Comparison of ENCODE assay signal across 26 cellular contexts in the genomic region with DNA sequence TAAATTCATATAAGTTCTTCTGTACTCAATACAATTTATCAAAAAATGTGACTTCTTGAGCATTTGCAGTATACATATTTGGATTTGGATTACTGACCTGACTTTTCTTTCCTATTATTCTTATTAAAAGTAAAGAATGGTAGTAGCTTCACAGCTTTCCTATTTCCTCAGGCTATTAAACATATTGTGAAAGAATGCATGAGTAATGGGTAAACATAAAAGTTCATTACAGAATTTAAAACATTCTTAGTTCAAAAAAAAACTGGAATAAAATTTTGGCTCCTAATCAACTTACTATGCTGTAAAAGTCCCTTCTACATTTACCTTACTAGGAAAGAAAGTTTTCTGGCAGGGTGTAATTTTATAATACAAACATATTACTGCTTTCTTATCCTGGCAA. TPM values are rescaled to one million over a fixed set of nuclear protein-coding genes. Genes with fewer than 3 reads are reported as not detected.
DNase-seq lines count a peak whose midpoint lies in the region; TF ChIP-seq lines count a peak whose summit lies in the region.
"Had no signal": no experiment of that assay in that cellular context is flagged by ENCODE, and none has a peak within 500 bp of the region (broad histone marks: within the 10 kb centered on the region; RNA-seq: fewer than 3 reads in every experiment).

No MANE protein-coding gene starts in this region.

- peak overlapping the region; percentile 49 for H3K4me2 ChIP-seq in PC-9

- H3K4me1 Mint-ChIP-seq in osteocyte (ENCODE audit: unreplicated experiment) (peaks cover 11% of the 10 kb centered on the region), nephron progenitor cell (no peaks in the 10 kb centered on the region)
- H3K4me1 Mint-ChIP-seq: nephron had no signal

- no peaks in the 10 kb centered on the region for H3K36me3 ChIP-seq in PC-9 (ENCODE audit: low read depth)
- H3K36me3 ChIP-seq: right lobe of liver had no signal

- H3K27me3 Mint-ChIP-seq in osteocyte (ENCODE audit: unreplicated experiment) (no peaks in the 10 kb centered on the region), nephron progenitor cell (ENCODE audit: low read depth, poor library complexity) (no peaks in the 10 kb centered on the region)

- H3K79me2 ChIP-seq in PC-9 (ENCODE audit: low read depth), result no peaks in the 10 kb centered on the region
- H3K79me2 ChIP-seq: parathyroid adenoma had no signal

- no peaks in the 10 kb centered on the region for H3K27me3 ChIP-seq in PC-9 (ENCODE audit: insufficient read depth, low read depth)
- H3K27me3 ChIP-seq: left lung, right lobe of liver, upper lobe of right lung had no signal

- no TSS peak for BruUV-seq in PC-9 (replicated peaks; lab: Mats Ljungman, UMichigan)

- H3K4me3 ChIP-seq in PC-9 (no peak overlapping the region), epithelial cell of esophagus (ENCODE audit: low read length) (no peak overlapping the region)
- H3K4me3 ChIP-seq: K562, left lung, right lobe of liver, upper lobe of right lung had no signal

- intact Hi-C loops in PC-9 (cut with micrococcal nuclease; ENCODE audit: unreplicated experiment), result no loop called here

- no peaks in the 10 kb centered on the region for H3K9me3 ChIP-seq in PC-9 (ENCODE audit: insufficient read depth, low read depth)
- H3K9me3 ChIP-seq: right lobe of liver, upper lobe of right lung had no signal

- peaks cover 16% of the 10 kb centered on the region for H3K4me1 ChIP-seq in PC-9 (replicated peaks; ENCODE audit: insufficient read depth)
- H3K4me1 ChIP-seq: left lung, parathyroid adenoma, right lobe of liver, upper lobe of right lung had no signal

- POLR2A ChIA-PET in PC-9 (lab: Charles Lee; ENCODE audit: unreplicated experiment), result no interaction called here

- TF ChIP-seq CTCF in PC-9 (conservative IDR thresholded peaks at IDR 0.05), result no peak
- no peak for TF ChIP-seq CTCF in epithelial cell of esophagus (IDR thresholded peaks at IDR 0.05; ENCODE audit: insufficient read depth, low read depth, low read length, missing control alignments)
- no peak for TF ChIP-seq CTCF in osteocyte (IDR thresholded peaks at IDR 0.05)
- TF ChIP-seq CTCF in nephron progenitor cell (IDR thresholded peaks at IDR 0.05), result no peak

- H3K36me3 Mint-ChIP-seq in osteocyte (ENCODE audit: unreplicated experiment), result peaks cover 20% of the 10 kb centered on the region
- H3K36me3 Mint-ChIP-seq in nephron progenitor cell (ENCODE audit: low read depth), result peaks cover 46% of the 10 kb centered on the region

- no peak overlapping the region for H2AFZ ChIP-seq in PC-9
- H2AFZ ChIP-seq: parathyroid adenoma had no signal

- H4K20me1 ChIP-seq in PC-9 (ENCODE audit: insufficient read depth), result no peaks in the 10 kb centered on the region

- H3K27ac ChIP-seq in PC-9, result peak overlapping the region; percentile 49; the same call in 1 of the 2 replicates
- H3K27ac ChIP-seq: left lung, parathyroid adenoma, right lobe of liver, upper lobe of right lung had no signal

- CTCF ChIA-PET in PC-9 (lab: Charles Lee), result no interaction called here

- H3F3A ChIP-seq in PC-9 (ENCODE audit: insufficient read depth, low read depth), result peaks cover 5% of the 10 kb centered on the region; the same call in 1 of the 2 replicates

- H3K27ac Mint-ChIP-seq in osteocyte (ENCODE audit: unreplicated experiment), result peak overlapping the region; percentile 45
- no peak overlapping the region for H3K27ac Mint-ChIP-seq in nephron progenitor cell
- H3K27ac Mint-ChIP-seq: nephron had no signal

- no peaks in the 10 kb centered on the region for H3K9me3 Mint-ChIP-seq in osteocyte (ENCODE audit: unreplicated experiment)
- no peaks in the 10 kb centered on the region for H3K9me3 Mint-ChIP-seq in nephron progenitor cell
- H3K9me3 Mint-ChIP-seq: nephron had no signal

- H3K9me2 ChIP-seq in PC-9 (ENCODE audit: insufficient read depth), result no peaks in the 10 kb centered on the region

- DNase-seq in EL, result peak; percentile 65
- peak in 1 of 2 experiments; percentile 67 for DNase-seq in PC-9
- DNase-seq in epithelial cell of esophagus (ENCODE audit: low read depth), result peak; percentile 74
- no peak for DNase-seq in osteocyte (ENCODE audit: extremely low spot score, unreplicated experiment)
- DNase-seq in hypothalamus (lab: John Stamatoyannopoulos, UW), result no peak
- DNase-seq in ecto neural progenitor cell (ENCODE audit: low spot score), result no peak
- DNase-seq in DMS114 treated with DMSO at 0.1 percent for 48 hours (lab: John Stamatoyannopoulos, UW; ENCODE audit: unreplicated experiment), result no peak
- no peak for DNase-seq in nephron progenitor cell
- DNase-seq: activated CD4-positive, alpha-beta T cell treated with anti-CD3 and anti-CD28 coated beads for 48 hours; activated naive CD4-positive, alpha-beta T cell treated with Interleukin-2 at 50 U/mL for 16 hours; activated T-cell treated with anti-CD3 and anti-CD28 coated beads, Interleukin-2, amount 50 U/mL, for 48 hours; amygdala; central memory CD4-positive, alpha-beta T cell; head of caudate nucleus; left lung; NCI-H1694 treated with DMSO at 0.1 percent for 48 hours; NCI-H345; OCI-M1; right lobe of liver; SIG-M5; T-helper 1 cell; upper lobe of right lung had no signal

- H3K4me3 Mint-ChIP-seq in osteocyte (ENCODE audit: unreplicated experiment) (no peak overlapping the region), nephron progenitor cell (no peak overlapping the region)
- H3K4me3 Mint-ChIP-seq: nephron had no signal

RNA-seq across cellular contexts. Expression of a gene that starts 27.3 kb away (rescaled TPM):
- total RNA-seq in PC-9 (2021) (0.22 TPM in 1 of 2 replicates, not detected in the other), osteocyte (0.27 and 0.29 TPM in 2 replicates)
- total RNA-seq: K562, mononuclear cell had no signal

RNA-seq across cellular contexts. Expression of a gene that starts 37.0 kb away (rescaled TPM):
- total RNA-seq in PC-9 (2021) (26.4 and 45.9 TPM in 2 replicates), osteocyte (34.9 and 37.7 TPM in 2 replicates)

Comparison
In these comparisons a context has a peak if more than half of its experiments do, and no peak if none do; other contexts are left out.
1. DNase-seq: peak in EL (single experiment) and epithelial cell of esophagus (single experiment); none in osteocyte (single experiment), hypothalamus (0 of 51), ecto neural progenitor cell (single experiment), DMS114 treated with DMSO at 0.1 percent for 48 hours (single experiment) and nephron progenitor cell (single experiment).